ENCODE assay signal across 1 cellular context in the genomic region with DNA sequence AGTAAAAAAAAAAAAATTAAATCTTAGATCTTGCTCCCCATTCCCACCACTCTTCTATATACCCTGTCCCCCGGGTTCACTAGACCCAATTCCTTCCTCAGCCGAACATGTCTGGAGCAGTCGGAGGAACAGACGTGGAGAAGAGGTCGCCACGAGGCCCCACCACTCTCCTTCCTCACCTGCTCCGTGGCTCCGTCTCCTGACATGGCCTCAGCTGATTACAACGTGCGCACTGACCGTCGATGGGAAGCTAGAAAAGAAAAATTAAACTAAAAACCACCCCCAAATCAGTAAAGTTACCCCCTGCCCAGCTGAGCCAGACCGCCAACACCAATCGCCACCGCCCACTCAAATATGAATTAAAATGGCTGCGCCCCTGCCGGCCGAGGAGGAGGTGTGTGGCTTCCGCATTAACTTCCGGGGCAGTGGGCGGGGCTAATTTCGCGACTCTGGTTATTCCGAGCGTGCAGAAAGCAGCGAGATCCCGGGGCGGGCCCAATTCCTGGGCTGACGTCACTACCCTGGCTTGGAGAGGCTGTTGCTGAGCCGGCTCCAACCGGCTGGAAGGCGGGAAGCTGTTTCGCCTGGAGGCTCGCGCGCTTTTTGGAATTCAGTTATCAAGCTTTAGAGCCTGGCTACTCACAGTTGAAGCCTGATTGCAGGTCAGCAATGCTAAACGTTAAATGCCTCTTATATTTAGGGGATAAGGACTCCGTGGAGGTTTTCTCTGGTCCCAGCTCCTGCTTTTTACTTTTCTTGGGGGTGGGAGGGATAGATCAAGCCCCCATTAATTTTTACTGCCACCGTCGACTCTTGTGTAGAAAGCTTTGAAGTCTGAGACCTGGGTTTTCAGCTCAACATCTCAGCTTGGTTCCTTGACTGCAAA.
TF ChIP-seq lines count a peak whose summit lies in the region.

A gene (minus strand): TSS at position 361 of the 886 bp plus-strand sequence. CDS start 155 bp downstream, at position 206.

TF ChIP-seq in HepG2, 621 proteins besides CTCF, POLR2A, EP300 and RAD21 (continues in another document):
- TF ChIP-seq ZFP37 (CRISPR knock-in tag; IDR thresholded peaks at IDR 0.05; ENCODE audit: borderline replicate concordance) (peak; percentile 20; the same call in 1 of the 2 replicates), TSC22D2 (CRISPR knock-in tag; IDR thresholded peaks at IDR 0.05; ENCODE audit: borderline replicate concordance) (no peak), ZNF761 (CRISPR knock-in tag; conservative IDR thresholded peaks at IDR 0.05) (no peak), ZNF432 (CRISPR knock-in tag; IDR thresholded peaks at IDR 0.05; ENCODE audit: borderline replicate concordance) (no peak), KMT2A (CRISPR knock-in tag; IDR thresholded peaks at IDR 0.05) (peak; percentile 96), ZNF382 (CRISPR knock-in tag; IDR thresholded peaks at IDR 0.05; ENCODE audit: borderline replicate concordance) (no peak), SMAD1 (CRISPR knock-in tag; IDR thresholded peaks at IDR 0.05; ENCODE audit: borderline replicate concordance, low read depth) (no peak), ZSCAN25 (CRISPR knock-in tag; IDR thresholded peaks at IDR 0.05) (no peak), ATM (IDR thresholded peaks at IDR 0.05; ENCODE audit: borderline replicate concordance) (no peak), JUN (CRISPR knock-in tag; IDR thresholded peaks at IDR 0.05) (peak; percentile 90), GZF1 (CRISPR knock-in tag; IDR thresholded peaks at IDR 0.05) (no peak), ZNF746 (CRISPR knock-in tag; IDR thresholded peaks at IDR 0.05) (no peak), ZBTB7A (CRISPR knock-in tag; IDR thresholded peaks at IDR 0.05) (no peak), PAX8 (CRISPR knock-in tag; IDR thresholded peaks at IDR 0.05; ENCODE audit: borderline replicate concordance) (no peak), NFKBIZ (CRISPR knock-in tag; IDR thresholded peaks at IDR 0.05) (no peak), SIN3A (IDR thresholded peaks at IDR 0.05; ENCODE audit: borderline replicate concordance, low read depth, low read length) (peak; percentile 89), THYN1 (CRISPR knock-in tag; IDR thresholded peaks at IDR 0.05; ENCODE audit: borderline replicate concordance, low read depth) (no peak), ZNF781 (CRISPR knock-in tag; IDR thresholded peaks at IDR 0.05; ENCODE audit: borderline replicate concordance, not compliant biosample characterization) (peak; percentile 40), RBM39 (IDR thresholded peaks at IDR 0.05; ENCODE audit: low read depth, low read length, poor library complexity, severe bottlenecking) (peak; percentile 58), ZBTB42 (CRISPR knock-in tag; IDR thresholded peaks at IDR 0.05) (peak; percentile 19; the same call in 1 of the 2 replicates), ZNF101 (CRISPR knock-in tag; IDR thresholded peaks at IDR 0.05; ENCODE audit: borderline replicate concordance, low read depth) (no peak; the same call in 1 of the 2 replicates), MEIS2 (CRISPR knock-in tag; IDR thresholded peaks at IDR 0.05) (peak; percentile 55; the same call in 1 of the 2 replicates), JDP2 (CRISPR knock-in tag; IDR thresholded peaks at IDR 0.05; ENCODE audit: borderline replicate concordance) (no peak), ZFYVE20 (CRISPR knock-in tag; IDR thresholded peaks at IDR 0.05; ENCODE audit: borderline replicate concordance, low read depth) (no peak), ZFP41 (CRISPR knock-in tag; IDR thresholded peaks at IDR 0.05; ENCODE audit: borderline replicate concordance) (no peak), ZNF788 (CRISPR knock-in tag; IDR thresholded peaks at IDR 0.05; ENCODE audit: borderline replicate concordance) (no peak), BHLHE40 (IDR thresholded peaks at IDR 0.05; ENCODE audit: low read length) (no peak), ZNF335 (CRISPR knock-in tag; IDR thresholded peaks at IDR 0.05) (no peak), ATF1 (CRISPR knock-in tag; IDR thresholded peaks at IDR 0.05) (peak; percentile 77), ZNF550 (CRISPR knock-in tag; IDR thresholded peaks at IDR 0.05; ENCODE audit: borderline replicate concordance) (no peak), ZMYM2 (CRISPR knock-in tag; IDR thresholded peaks at IDR 0.05) (no peak), XRCC5 (optimal IDR thresholded peaks at IDR 0.05; ENCODE audit: low read length) (no peak), ESRRA (CRISPR knock-in tag; IDR thresholded peaks at IDR 0.05; ENCODE audit: low read depth) (peak; percentile 29; the same call in 1 of the 2 replicates), HOXA3 (CRISPR knock-in tag; IDR thresholded peaks at IDR 0.05) (peak; percentile 91)
- TF ChIP-seq, protein P1, sequence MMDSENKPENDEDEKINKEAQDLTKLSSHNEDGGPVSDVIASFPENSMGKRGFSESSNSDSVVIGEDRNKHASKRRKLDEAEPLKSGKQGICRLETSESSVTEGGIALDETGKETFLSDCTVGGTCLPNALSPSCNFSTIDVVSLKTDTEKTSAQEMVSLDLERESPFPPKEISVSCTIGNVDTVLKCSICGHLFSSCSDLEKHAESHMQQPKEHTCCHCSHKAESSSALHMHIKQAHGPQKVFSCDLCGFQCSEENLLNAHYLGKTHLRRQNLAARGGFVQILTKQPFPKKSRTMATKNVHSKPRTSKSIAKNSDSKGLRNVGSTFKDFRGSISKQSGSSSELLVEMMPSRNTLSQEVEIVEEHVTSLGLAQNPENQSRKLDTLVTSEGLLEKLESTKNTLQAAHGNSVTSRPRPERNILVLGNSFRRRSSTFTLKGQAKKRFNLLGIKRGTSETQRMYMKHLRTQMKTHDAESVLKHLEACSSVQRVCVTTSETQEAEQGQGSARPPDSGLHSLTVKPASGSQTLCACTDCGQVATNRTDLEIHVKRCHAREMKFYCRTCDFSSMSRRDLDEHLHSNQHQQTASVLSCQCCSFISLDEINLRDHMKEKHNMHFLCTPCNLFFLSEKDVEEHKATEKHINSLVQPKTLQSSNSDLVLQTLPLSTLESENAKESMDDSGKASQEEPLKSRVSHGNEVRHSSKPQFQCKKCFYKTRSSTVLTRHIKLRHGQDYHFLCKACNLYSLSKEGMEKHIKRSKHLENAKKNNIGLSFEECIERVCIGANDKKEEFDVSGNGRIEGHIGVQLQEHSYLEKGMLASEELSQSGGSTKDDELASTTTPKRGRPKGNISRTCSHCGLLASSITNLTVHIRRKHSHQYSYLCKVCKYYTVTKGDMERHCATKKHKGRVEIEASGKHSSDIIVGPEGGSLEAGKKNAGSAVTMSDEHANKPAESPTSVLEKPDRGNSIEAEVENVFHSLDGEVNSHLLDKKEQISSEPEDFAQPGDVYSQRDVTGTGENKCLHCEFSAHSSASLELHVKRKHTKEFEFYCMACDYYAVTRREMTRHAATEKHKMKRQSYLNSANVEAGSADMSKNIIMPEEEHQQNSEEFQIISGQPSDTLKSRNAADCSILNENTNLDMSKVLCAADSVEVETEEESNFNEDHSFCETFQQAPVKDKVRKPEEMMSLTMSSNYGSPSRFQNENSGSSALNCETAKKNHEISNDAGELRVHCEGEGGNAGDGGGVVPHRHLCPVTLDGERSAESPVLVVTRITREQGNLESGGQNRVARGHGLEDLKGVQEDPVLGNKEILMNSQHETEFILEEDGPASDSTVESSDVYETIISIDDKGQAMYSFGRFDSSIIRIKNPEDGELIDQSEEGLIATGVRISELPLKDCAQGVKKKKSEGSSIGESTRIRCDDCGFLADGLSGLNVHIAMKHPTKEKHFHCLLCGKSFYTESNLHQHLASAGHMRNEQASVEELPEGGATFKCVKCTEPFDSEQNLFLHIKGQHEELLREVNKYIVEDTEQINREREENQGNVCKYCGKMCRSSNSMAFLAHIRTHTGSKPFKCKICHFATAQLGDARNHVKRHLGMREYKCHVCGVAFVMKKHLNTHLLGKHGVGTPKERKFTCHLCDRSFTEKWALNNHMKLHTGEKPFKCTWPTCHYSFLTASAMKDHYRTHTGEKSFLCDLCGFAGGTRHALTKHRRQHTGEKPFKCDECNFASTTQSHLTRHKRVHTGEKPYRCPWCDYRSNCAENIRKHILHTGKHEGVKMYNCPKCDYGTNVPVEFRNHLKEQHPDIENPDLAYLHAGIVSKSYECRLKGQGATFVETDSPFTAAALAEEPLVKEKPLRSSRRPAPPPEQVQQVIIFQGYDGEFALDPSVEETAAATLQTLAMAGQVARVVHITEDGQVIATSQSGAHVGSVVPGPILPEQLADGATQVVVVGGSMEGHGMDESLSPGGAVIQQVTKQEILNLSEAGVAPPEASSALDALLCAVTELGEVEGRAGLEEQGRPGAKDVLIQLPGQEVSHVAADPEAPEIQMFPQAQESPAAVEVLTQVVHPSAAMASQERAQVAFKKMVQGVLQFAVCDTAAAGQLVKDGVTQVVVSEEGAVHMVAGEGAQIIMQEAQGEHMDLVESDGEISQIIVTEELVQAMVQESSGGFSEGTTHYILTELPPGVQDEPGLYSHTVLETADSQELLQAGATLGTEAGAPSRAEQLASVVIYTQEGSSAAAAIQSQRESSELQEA (CRISPR knock-in tag; IDR thresholded peaks at IDR 0.05; ENCODE audit: not compliant biosample characterization), result no peak
- TF ChIP-seq, protein P2, sequence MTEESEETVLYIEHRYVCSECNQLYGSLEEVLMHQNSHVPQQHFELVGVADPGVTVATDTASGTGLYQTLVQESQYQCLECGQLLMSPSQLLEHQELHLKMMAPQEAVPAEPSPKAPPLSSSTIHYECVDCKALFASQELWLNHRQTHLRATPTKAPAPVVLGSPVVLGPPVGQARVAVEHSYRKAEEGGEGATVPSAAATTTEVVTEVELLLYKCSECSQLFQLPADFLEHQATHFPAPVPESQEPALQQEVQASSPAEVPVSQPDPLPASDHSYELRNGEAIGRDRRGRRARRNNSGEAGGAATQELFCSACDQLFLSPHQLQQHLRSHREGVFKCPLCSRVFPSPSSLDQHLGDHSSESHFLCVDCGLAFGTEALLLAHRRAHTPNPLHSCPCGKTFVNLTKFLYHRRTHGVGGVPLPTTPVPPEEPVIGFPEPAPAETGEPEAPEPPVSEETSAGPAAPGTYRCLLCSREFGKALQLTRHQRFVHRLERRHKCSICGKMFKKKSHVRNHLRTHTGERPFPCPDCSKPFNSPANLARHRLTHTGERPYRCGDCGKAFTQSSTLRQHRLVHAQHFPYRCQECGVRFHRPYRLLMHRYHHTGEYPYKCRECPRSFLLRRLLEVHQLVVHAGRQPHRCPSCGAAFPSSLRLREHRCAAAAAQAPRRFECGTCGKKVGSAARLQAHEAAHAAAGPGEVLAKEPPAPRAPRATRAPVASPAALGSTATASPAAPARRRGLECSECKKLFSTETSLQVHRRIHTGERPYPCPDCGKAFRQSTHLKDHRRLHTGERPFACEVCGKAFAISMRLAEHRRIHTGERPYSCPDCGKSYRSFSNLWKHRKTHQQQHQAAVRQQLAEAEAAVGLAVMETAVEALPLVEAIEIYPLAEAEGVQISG (CRISPR knock-in tag; IDR thresholded peaks at IDR 0.05), result peak; percentile 78
- TF ChIP-seq, protein P3, sequence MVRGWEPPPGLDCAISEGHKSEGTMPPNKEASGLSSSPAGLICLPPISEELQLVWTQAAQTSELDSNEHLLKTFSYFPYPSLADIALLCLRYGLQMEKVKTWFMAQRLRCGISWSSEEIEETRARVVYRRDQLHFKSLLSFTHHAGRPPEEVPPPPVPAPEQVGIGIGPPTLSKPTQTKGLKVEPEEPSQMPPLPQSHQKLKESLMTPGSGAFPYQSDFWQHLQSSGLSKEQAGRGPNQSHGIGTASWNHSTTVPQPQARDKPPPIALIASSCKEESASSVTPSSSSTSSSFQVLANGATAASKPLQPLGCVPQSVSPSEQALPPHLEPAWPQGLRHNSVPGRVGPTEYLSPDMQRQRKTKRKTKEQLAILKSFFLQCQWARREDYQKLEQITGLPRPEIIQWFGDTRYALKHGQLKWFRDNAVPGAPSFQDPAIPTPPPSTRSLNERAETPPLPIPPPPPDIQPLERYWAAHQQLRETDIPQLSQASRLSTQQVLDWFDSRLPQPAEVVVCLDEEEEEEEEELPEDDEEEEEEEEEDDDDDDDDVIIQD (CRISPR knock-in tag; IDR thresholded peaks at IDR 0.05; ENCODE audit: low read depth), result peak; percentile 80
- TF ChIP-seq, protein P4, sequence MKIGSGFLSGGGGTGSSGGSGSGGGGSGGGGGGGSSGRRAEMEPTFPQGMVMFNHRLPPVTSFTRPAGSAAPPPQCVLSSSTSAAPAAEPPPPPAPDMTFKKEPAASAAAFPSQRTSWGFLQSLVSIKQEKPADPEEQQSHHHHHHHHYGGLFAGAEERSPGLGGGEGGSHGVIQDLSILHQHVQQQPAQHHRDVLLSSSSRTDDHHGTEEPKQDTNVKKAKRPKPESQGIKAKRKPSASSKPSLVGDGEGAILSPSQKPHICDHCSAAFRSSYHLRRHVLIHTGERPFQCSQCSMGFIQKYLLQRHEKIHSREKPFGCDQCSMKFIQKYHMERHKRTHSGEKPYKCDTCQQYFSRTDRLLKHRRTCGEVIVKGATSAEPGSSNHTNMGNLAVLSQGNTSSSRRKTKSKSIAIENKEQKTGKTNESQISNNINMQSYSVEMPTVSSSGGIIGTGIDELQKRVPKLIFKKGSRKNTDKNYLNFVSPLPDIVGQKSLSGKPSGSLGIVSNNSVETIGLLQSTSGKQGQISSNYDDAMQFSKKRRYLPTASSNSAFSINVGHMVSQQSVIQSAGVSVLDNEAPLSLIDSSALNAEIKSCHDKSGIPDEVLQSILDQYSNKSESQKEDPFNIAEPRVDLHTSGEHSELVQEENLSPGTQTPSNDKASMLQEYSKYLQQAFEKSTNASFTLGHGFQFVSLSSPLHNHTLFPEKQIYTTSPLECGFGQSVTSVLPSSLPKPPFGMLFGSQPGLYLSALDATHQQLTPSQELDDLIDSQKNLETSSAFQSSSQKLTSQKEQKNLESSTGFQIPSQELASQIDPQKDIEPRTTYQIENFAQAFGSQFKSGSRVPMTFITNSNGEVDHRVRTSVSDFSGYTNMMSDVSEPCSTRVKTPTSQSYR (CRISPR knock-in tag; IDR thresholded peaks at IDR 0.05; ENCODE audit: borderline replicate concordance), result no peak
- TF ChIP-seq, protein P5, sequence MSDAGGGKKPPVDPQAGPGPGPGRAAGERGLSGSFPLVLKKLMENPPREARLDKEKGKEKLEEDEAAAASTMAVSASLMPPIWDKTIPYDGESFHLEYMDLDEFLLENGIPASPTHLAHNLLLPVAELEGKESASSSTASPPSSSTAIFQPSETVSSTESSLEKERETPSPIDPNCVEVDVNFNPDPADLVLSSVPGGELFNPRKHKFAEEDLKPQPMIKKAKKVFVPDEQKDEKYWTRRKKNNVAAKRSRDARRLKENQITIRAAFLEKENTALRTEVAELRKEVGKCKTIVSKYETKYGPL (CRISPR knock-in tag; IDR thresholded peaks at IDR 0.05), result no peak
- TF ChIP-seq, protein P6, sequence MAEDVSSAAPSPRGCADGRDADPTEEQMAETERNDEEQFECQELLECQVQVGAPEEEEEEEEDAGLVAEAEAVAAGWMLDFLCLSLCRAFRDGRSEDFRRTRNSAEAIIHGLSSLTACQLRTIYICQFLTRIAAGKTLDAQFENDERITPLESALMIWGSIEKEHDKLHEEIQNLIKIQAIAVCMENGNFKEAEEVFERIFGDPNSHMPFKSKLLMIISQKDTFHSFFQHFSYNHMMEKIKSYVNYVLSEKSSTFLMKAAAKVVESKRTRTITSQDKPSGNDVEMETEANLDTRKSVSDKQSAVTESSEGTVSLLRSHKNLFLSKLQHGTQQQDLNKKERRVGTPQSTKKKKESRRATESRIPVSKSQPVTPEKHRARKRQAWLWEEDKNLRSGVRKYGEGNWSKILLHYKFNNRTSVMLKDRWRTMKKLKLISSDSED (CRISPR knock-in tag; IDR thresholded peaks at IDR 0.05), result no peak
- TF ChIP-seq, protein P7, sequence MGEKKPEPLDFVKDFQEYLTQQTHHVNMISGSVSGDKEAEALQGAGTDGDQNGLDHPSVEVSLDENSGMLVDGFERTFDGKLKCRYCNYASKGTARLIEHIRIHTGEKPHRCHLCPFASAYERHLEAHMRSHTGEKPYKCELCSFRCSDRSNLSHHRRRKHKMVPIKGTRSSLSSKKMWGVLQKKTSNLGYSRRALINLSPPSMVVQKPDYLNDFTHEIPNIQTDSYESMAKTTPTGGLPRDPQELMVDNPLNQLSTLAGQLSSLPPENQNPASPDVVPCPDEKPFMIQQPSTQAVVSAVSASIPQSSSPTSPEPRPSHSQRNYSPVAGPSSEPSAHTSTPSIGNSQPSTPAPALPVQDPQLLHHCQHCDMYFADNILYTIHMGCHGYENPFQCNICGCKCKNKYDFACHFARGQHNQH (CRISPR knock-in tag; IDR thresholded peaks at IDR 0.05), result peak; percentile 83
